1 cellular context compared by ENCODE assay signal in genomic region chr12:51590347-51591019, GRCh38.
A peak's percentile ranks its signal among the peaks of the same experiment; 100 is the strongest.
TF ChIP-seq lines count a peak whose summit lies in the region.

No MANE protein-coding gene starts in this region.

TF ChIP-seq in WTC11, 78 proteins besides CTCF, POLR2A, EP300 and RAD21 (continued from another document):
- TF ChIP-seq ZNF532 (CRISPR knock-in tag; IDR thresholded peaks at IDR 0.05; ENCODE audit: borderline replicate concordance) (no peak), NR1H2 (CRISPR knock-in tag; IDR thresholded peaks at IDR 0.05) (no peak), HMGXB4 (CRISPR knock-in tag; IDR thresholded peaks at IDR 0.05) (no peak), ESRRA (CRISPR knock-in tag; IDR thresholded peaks at IDR 0.05; ENCODE audit: borderline replicate concordance) (no peak), TP53 (CRISPR knock-in tag; IDR thresholded peaks at IDR 0.05) (peak; percentile 27; the same call in 1 of the 2 replicates), ZNF121 (CRISPR knock-in tag; IDR thresholded peaks at IDR 0.05) (no peak), ZNF219 (CRISPR knock-in tag; IDR thresholded peaks at IDR 0.05; ENCODE audit: borderline replicate concordance) (no peak), IRF2 (CRISPR knock-in tag; IDR thresholded peaks at IDR 0.05; ENCODE audit: borderline replicate concordance, low read depth) (no peak), GRHL2 (CRISPR knock-in tag; IDR thresholded peaks at IDR 0.05; ENCODE audit: insufficient replicate concordance, severe bottlenecking) (no peak), ERG (CRISPR knock-in tag; IDR thresholded peaks at IDR 0.05) (no peak), ZNF281 (CRISPR knock-in tag; IDR thresholded peaks at IDR 0.05) (no peak)
